28 cellular contexts compared by ENCODE assay signal in the genomic region with DNA sequence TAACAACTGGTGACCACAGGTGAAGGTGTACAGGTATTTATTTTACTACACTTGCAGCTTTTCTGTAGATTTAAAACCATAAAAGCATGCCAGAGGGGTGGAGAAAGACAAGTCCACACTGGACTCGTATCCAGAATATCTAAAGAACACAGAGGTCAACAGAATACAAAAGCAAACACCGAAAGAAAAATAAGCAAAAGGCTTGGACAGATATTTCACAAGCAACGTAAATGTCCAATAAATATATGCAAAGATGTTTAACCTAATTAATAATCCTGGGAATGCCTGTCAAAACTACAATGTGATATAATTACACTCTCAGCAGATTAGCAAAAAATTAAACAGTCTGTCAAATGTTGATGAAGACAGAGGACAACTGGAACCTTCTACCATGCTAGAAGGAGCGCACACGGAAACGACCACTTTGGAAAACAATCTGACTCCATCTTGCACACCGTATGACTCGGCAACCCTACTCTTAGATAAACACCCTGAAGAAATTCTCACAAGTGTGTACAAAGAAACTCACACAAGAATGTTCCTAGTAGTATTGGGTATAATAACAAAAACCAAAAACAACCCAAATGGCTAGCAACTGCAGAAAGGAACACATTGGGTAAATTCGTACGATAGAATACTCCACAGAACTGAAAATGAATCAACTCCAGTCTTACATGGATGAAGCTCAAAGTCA.
"Had no signal": no experiment of that assay in that cellular context is flagged by ENCODE, and none has a peak within 500 bp of the region (broad histone marks: within the 10 kb centered on the region; RNA-seq: fewer than 3 reads in every experiment).

No MANE protein-coding gene starts in this region.

- H3K9ac ChIP-seq: parathyroid adenoma had no signal

- H3K4me3 Mint-ChIP-seq: naive thymus-derived CD8-positive, alpha-beta T cell; nephron progenitor cell had no signal

- DNase-seq: dermis blood vessel endothelial cell; effector memory CD4-positive, alpha-beta T cell; erythroblast; esophagus squamous epithelium; foreskin melanocyte; glutamatergic neuron; heart right ventricle; hippocampal formation; left cardiac atrium; nephron progenitor cell; occipital lobe; stimulated activated CD4-positive, alpha-beta T cell treated with anti-CD3 and anti-CD28 coated beads, Interleukin-12 subunit alpha, Interleukin-12 subunit beta, amount 100 ng/mL, for 4 hours; stimulated activated CD4-positive, alpha-beta T cell treated with anti-CD3 and anti-CD28 coated beads, Interleukin-1b, Interleukin-23, amount 100 ng/mL, for 48 hours; stimulated activated CD4-positive, alpha-beta T cell treated with anti-CD3 and anti-CD28 coated beads, Interleukin-4, amount 100 ng/mL, for 1 hour; stimulated activated CD8-positive, alpha-beta memory T cell treated with anti-CD3 and anti-CD28 coated beads, Interleukin-4, amount 100 ng/mL, for 48 hours; stimulated activated naive CD4-positive, alpha-beta T cell treated with Interleukin-2 at 50 U/mL for 16 hours; stomach; thyroid gland; trophoblast cell had no signal

- H3K27me3 Mint-ChIP-seq: naive thymus-derived CD8-positive, alpha-beta T cell; progenitor cell of endocrine pancreas had no signal

- H2AFZ ChIP-seq: parathyroid adenoma had no signal

- H3K27ac ChIP-seq: coronary artery, esophagus squamous epithelium, heart right ventricle, left lung, parathyroid adenoma, stomach, thyroid gland, vagina had no signal

- H3K9me3 ChIP-seq: esophagus squamous epithelium, heart right ventricle, left lung, right lobe of liver, stomach, thyroid gland, vagina had no signal

- H3K4me1 ChIP-seq: heart right ventricle, parathyroid adenoma, vagina had no signal

- H3K4me3 ChIP-seq: coronary artery, esophagus squamous epithelium, heart right ventricle, left lung, right lobe of liver, smooth muscle cell, stomach, thyroid gland, vagina had no signal

- H3K36me3 ChIP-seq: esophagus squamous epithelium, heart right ventricle, left lung, right lobe of liver, stomach, thyroid gland, vagina had no signal

- FAIRE-seq: islet of Langerhans had no signal

- ATAC-seq: heart right ventricle; left cardiac atrium; left lung; naive thymus-derived CD8-positive, alpha-beta T cell had no signal

- H3K4me2 ChIP-seq: smooth muscle cell had no signal

- H3K27ac Mint-ChIP-seq: naive thymus-derived CD8-positive, alpha-beta T cell; nephron progenitor cell; progenitor cell of endocrine pancreas had no signal

- H3K27me3 ChIP-seq: esophagus squamous epithelium, heart right ventricle, left lung, right lobe of liver, stomach, thyroid gland, vagina had no signal

- H3K79me2 ChIP-seq: parathyroid adenoma had no signal

- H3K9me3 Mint-ChIP-seq: naive thymus-derived CD8-positive, alpha-beta T cell had no signal
